Comparison of ENCODE assay signal across 1 cellular context in genomic region chr11:119481667-119482400, GRCh38.
TF ChIP-seq lines count a peak whose summit lies in the region.

No MANE protein-coding gene starts in this region.

TF ChIP-seq in GM23338, 12 proteins besides CTCF, POLR2A, EP300 and RAD21 (continued from another document):
- TF ChIP-seq ETS1 (IDR thresholded peaks at IDR 0.05) (no peak), EZH2 (IDR thresholded peaks at IDR 0.05; ENCODE audit: low read depth, unreplicated experiment) (no peak), CREB1 (CRISPR knock-in tag; IDR thresholded peaks at IDR 0.05; ENCODE audit: low read depth) (no peak), NANOG (IDR thresholded peaks at IDR 0.05; ENCODE audit: borderline replicate concordance) (no peak), POLR2AphosphoS5 (IDR thresholded peaks at IDR 0.05; ENCODE audit: low read depth) (no peak)
